8 cellular contexts compared by ENCODE assay signal in the genomic region with DNA sequence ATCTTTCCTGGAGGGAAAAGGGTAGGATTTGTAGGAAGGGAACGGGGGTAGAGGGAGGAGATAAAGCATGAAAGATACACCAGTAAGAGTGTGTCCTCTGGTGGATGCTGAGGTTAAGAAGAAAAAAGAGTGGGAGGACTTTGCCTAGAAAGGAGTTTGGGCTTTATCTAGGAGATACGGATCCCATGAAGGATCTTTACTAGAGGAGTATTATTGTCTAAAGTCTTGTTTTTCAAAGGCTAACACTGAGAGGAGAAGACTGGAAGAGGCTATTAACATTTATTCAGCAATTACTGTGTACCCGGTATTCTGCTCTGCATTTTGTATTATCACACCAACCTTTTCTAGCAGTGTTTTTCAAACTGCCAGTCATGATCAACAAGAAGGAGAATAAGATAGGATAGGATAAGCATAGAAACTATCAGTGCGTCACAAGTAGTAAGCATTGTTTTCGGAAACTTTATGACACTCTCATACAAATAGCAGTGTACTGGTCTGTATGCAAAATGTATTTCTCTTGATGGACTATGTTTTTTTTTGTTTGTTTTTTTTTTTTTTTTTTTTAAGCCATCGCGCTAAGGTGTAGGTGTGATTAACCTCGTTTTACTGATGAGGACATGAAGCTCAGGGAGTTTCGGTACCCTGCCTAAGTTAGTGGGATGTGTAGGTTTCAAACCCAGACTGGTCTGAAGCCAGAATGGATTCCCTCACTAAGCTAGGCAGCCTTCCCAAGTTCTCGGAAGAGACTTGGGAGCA. TPM values are rescaled to one million over a fixed set of nuclear protein-coding genes. Genes with fewer than 3 reads are reported as not detected.
DNase-seq lines count a peak whose midpoint lies in the region; ATAC-seq and TF ChIP-seq lines count a peak whose summit lies in the region.

No MANE protein-coding gene starts in this region.

- TF ChIP-seq EP300 in sigmoid colon (IDR thresholded peaks at IDR 0.05): no peak

- H3K36me3 ChIP-seq in GM23248 (ENCODE audit: low read depth) (no peaks in the 10 kb centered on the region), sigmoid colon (no peaks in the 10 kb centered on the region)

- H3K27me3 ChIP-seq in GM23248 (replicated peaks; ENCODE audit: insufficient read depth) (no peaks in the 10 kb centered on the region), sigmoid colon (no peaks in the 10 kb centered on the region)

- in situ Hi-C loops in GM23248 (cut with MboI): no loop called here

- H3K9me3 ChIP-seq in GM23248 (ENCODE audit: low read depth): no peaks in the 10 kb centered on the region
- no peaks in the 10 kb centered on the region for H3K9me3 ChIP-seq in sigmoid colon

- DNase-seq in GM23248: no peak
- no peak for DNase-seq in fibroblast of the aortic adventitia (ENCODE audit: low read depth)
- no peak for DNase-seq in sigmoid colon
- DNase-seq in activated effector memory CD4-positive, alpha-beta T cell treated with anti-CD3 and anti-CD28 coated beads, Interleukin-2, amount 50 U/mL, for 16 hours: no peak
- DNase-seq in GM10266 (ENCODE audit: extremely low spot score): no peak

- peak overlapping the region; percentile 95 for H3K4me2 ChIP-seq in GM23248 (ENCODE audit: unreplicated experiment)

- H3K4me3 ChIP-seq in GM23248 (peak overlapping the region; percentile 90), fibroblast of the aortic adventitia (ENCODE audit: low read depth, low read length) (peak overlapping the region; percentile 96), sigmoid colon (peak overlapping the region; percentile 59 to 88 (median 74))

- H3K4me1 ChIP-seq in GM23248 (ENCODE audit: insufficient read depth) (peaks cover 17% of the 10 kb centered on the region), sigmoid colon (peaks cover 0 to 33% (median 24%) of the 10 kb centered on the region in 4 donors)

- TF ChIP-seq POLR2A in sigmoid colon (IDR thresholded peaks at IDR 0.05): no peak

- no peak for ATAC-seq in GM21447 (IDR thresholded peaks at IDR 0.05; ENCODE audit: unreplicated experiment)
- no peak for ATAC-seq in GM21423 (IDR thresholded peaks at IDR 0.05; ENCODE audit: unreplicated experiment)

- 41% methylated on average over 10 of the region's 10 CpGs for WGBS in GM23248 (ENCODE audit: low coverage in 1 of 2, low lambda C conversion rate in 2 of 2, missing lambda C conversion rate in 2 of 2), 2 experiments
- 20 to 44% methylated on average over 10 of the region's 10 CpGs for WGBS in sigmoid colon, 2 donors

- TF ChIP-seq CTCF in VCaP (conservative IDR thresholded peaks at IDR 0.05): no peak
- no peak for TF ChIP-seq CTCF in fibroblast of the aortic adventitia (IDR thresholded peaks at IDR 0.05; ENCODE audit: insufficient read depth, low read length)
- TF ChIP-seq CTCF in sigmoid colon (IDR thresholded peaks at IDR 0.05): no peak
- TF ChIP-seq CTCF in GM10266 (IDR thresholded peaks at IDR 0.05; ENCODE audit: control insufficient read depth, insufficient read depth, low read depth, missing control alignments): no peak

- H3K27ac ChIP-seq in GM23248 (peak overlapping the region; percentile 52), VCaP (peak overlapping the region; percentile 96), sigmoid colon (peak overlapping the region; percentile 88 to 98 (median 96))

- H3K79me2 ChIP-seq in GM23248 (ENCODE audit: insufficient read depth): peaks cover 44% of the 10 kb centered on the region

- H3F3A ChIP-seq in GM23248 (ENCODE audit: insufficient read depth): peaks cover 9% of the 10 kb centered on the region; the same call in 1 of the 2 replicates

- peak overlapping the region; percentile 88 for H3K9ac ChIP-seq in GM23248

- peak overlapping the region; percentile 93 for H2AFZ ChIP-seq in GM23248

- H3K9me2 ChIP-seq in GM23248 (ENCODE audit: insufficient read depth): no peaks in the 10 kb centered on the region

- no peaks in the 10 kb centered on the region for H4K20me1 ChIP-seq in GM23248 (ENCODE audit: insufficient read depth)

- intact Hi-C loops in sigmoid colon (cut with DNase I): loop anchor here (1.0 to 5.0 kb wide), 2 partner anchors 77 to 128 kb away; partner anchors contain the start of gene CDK5RAP3

RNA-seq across cellular contexts. Expression of gene SP2, which starts 1.4 kb away (rescaled TPM):
- 2.5 and 3.2 TPM in 2 replicates for total RNA-seq in GM23248 (2014; rRNA removed; shearing (Covaris generic))
- polyA plus RNA-seq in GM23248 (2016; fragmentation: Nextera tagmentation; extraction: Ambion mirVana) (13.6 and 14.2 TPM in 2 replicates), sigmoid colon (10 to 100 TPM; 13.8 to 19.2 (median 18.0) TPM)
- total RNA-seq in fibroblast of the aortic adventitia (ENCODE audit: low replicate concordance) (0.08 and 3.7 TPM in 2 replicates), sigmoid colon (1 to 10 TPM; 3.0 to 8.3 (median 5.6) TPM)

RNA-seq across cellular contexts. Expression of gene SP6, which starts 43.7 kb away (rescaled TPM):
- not detected in 2 replicates for total RNA-seq in GM23248 (2014; rRNA removed; shearing (Covaris generic))
- polyA plus RNA-seq in GM23248 (2016; fragmentation: Nextera tagmentation; extraction: Ambion mirVana) (not detected in 2 replicates), sigmoid colon (10 to 100 TPM in 1 of 3 donors, 1 to 10 TPM in 2; 1.2 to 18.8 (median 3.5) TPM)
- total RNA-seq in fibroblast of the aortic adventitia (ENCODE audit: low replicate concordance) (0.09 TPM in 1 of 2 replicates, not detected in the other), sigmoid colon (under 1 TPM in 1 of 4 donors, not detected in 3; 0.16 TPM)

RNA-seq across cellular contexts. Expression of gene PNPO, which starts 46.7 kb away (rescaled TPM):
- total RNA-seq in GM23248 (2014; rRNA removed; shearing (Covaris generic)): 44.7 and 53.7 TPM in 2 replicates
- polyA plus RNA-seq in GM23248 (2016; fragmentation: Nextera tagmentation; extraction: Ambion mirVana) (20.0 and 22.7 TPM in 2 replicates), sigmoid colon (10 to 100 TPM in 2 of 3 donors, 1 to 10 TPM in 1; 9.6 to 14.3 (median 12.0) TPM)
- total RNA-seq in fibroblast of the aortic adventitia (ENCODE audit: low replicate concordance) (44.9 and 198 TPM in 2 replicates), sigmoid colon (10 to 100 TPM; 14.3 to 16.5 (median 15.2) TPM)

RNA-seq across cellular contexts. Expression of gene SCRN2, which starts 53.6 kb away (rescaled TPM):
- total RNA-seq in GM23248 (2014; rRNA removed; shearing (Covaris generic)): 36.3 and 41.2 TPM in 2 replicates
- polyA plus RNA-seq in GM23248 (2016; fragmentation: Nextera tagmentation; extraction: Ambion mirVana) (38.6 and 39.5 TPM in 2 replicates), sigmoid colon (10 to 100 TPM; 36.0 to 44.6 (median 42.6) TPM)
- total RNA-seq in fibroblast of the aortic adventitia (ENCODE audit: low replicate concordance) (14.7 and 20.7 TPM in 2 replicates), sigmoid colon (10 to 100 TPM; 22.5 to 28.8 (median 23.4) TPM)
